Comparison of ENCODE assay signal across 1 cellular context in genomic region chr5:140181002-140181483, GRCh38.
TF ChIP-seq lines count a peak whose summit lies in the region.

No MANE protein-coding gene starts in this region.

TF ChIP-seq in SK-N-SH, 30 proteins besides CTCF, POLR2A, EP300 and RAD21 (continued from another document):
- TF ChIP-seq USF1 (IDR thresholded peaks at IDR 0.05; ENCODE audit: borderline replicate concordance, low read depth): no peak
- no peak for TF ChIP-seq TEAD4 (IDR thresholded peaks at IDR 0.05; ENCODE audit: borderline replicate concordance, insufficient read depth)
- TF ChIP-seq FOSL2 (IDR thresholded peaks at IDR 0.05; ENCODE audit: borderline replicate concordance, low read depth): no peak
- TF ChIP-seq TCF12 (IDR thresholded peaks at IDR 0.05): no peak
- TF ChIP-seq MEF2A (IDR thresholded peaks at IDR 0.05; ENCODE audit: borderline replicate concordance, low read depth): no peak
- TF ChIP-seq CHD2 (IDR thresholded peaks at IDR 0.05; ENCODE audit: low read length, partially characterized antibody): peak; percentile 84
